In the genomic region with DNA sequence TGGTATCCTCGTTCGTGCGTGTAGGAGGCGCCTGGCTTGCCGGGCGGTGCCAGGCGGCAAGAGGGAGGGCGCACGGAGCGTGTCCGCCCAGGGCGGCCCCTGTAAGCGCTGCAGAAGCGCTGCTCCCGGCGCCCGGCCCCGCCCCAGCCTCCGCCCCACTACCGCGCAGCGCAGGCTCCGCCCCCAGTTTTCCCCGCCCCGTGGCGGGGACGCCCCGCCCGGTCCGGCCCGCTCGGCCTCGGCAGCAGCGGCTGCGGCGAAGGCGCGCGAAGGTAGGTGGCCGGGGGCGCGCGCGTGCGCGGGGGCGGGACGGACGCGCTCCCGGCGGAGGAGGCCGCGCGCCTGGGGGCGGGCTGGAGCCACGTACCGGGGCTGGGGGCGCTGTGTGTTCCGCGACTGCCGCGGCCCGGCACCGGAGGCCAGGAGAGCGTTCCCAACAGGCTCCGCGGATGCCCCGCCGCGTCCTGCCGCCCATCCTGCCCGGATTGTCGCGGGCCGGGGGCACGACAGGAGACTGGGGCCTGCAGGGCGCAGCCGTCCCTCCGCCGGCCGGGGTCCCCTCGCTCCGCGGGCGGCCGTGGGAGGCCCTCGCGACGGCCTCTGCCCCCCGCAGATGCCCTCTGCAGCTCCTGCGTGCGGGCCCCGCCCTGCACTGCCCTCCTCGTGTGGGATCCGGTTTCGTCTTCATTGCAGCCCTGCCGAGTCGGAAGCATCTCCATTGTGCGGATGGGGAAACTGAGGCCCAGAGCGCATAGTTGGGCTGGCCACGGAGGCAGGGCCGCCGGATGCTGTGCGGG, we compare ENCODE assay signal across 8 cellular contexts. TPM values are rescaled to one million over a fixed set of nuclear protein-coding genes. Genes with fewer than 3 reads are reported as not detected.
DNase-seq lines count a peak whose midpoint lies in the region; ATAC-seq and TF ChIP-seq lines count a peak whose summit lies in the region.

No MANE protein-coding gene starts in this region.

- DNase-seq in DMS79 treated with DMSO at 0.1 percent for 48 hours (lab: John Stamatoyannopoulos, UW) (peak; percentile 99), GM23338 (ENCODE audit: low spot score) (peak; percentile 98), LoVo (ENCODE audit: low spot score) (peak; percentile 94), RPMI8226 (peak; percentile 97), fibroblast of peridontal ligament (ENCODE audit: extremely low read depth) (peak; percentile 88)
- peak; percentile 87 for DNase-seq in activated T-helper 2 cell treated with anti-CD3 and anti-CD28 coated beads, Interferon-gamma antibody, Interleukin-2, Interleukin-4, amounts not matched to agents 10 μg/mL and 5 μg/mL and 100 μg/mL, durations not matched to agents 14 hours and 24 hours and 36 hours (ENCODE audit: low spot score)
- DNase-seq in natural killer cell treated with Interleukin-12 subunit alpha and Interleukin-12 subunit beta and Interleukin-15 and Interleukin-18, amount 100 ng/mL, for 72 hours (ENCODE audit: low spot score) = peak; percentile 97
- peak; percentile 94 for DNase-seq in stimulated activated naive CD4-positive, alpha-beta T cell treated with Interleukin-2 at 50 U/mL for 16 hours (lab: John Stamatoyannopoulos, UW)

- H3F3A ChIP-seq in GM23338 (replicated peaks; ENCODE audit: low read depth) = peaks cover 37% of the 10 kb centered on the region

- no peaks in the 10 kb centered on the region for H3K9me3 Mint-ChIP-seq in GM23338
- no peaks in the 10 kb centered on the region for H3K9me3 Mint-ChIP-seq in activated T-helper 2 cell treated with anti-CD3 and anti-CD28 coated beads, Interferon-gamma antibody, Interleukin-2, Interleukin-4, amounts not matched to agents 10 μg/mL and 5 μg/mL and 100 μg/mL, durations not matched to agents 14 hours and 24 hours and 36 hours
- no peaks in the 10 kb centered on the region for H3K9me3 Mint-ChIP-seq in natural killer cell treated with Interleukin-12 subunit alpha and Interleukin-12 subunit beta and Interleukin-15 and Interleukin-18, amount 100 ng/mL, for 72 hours

- H3K4me3 Mint-ChIP-seq in GM23338 = peak overlapping the region; percentile 81
- peak overlapping the region; percentile 90 for H3K4me3 Mint-ChIP-seq in activated T-helper 2 cell treated with anti-CD3 and anti-CD28 coated beads, Interferon-gamma antibody, Interleukin-2, Interleukin-4, amounts not matched to agents 10 μg/mL and 5 μg/mL and 100 μg/mL, durations not matched to agents 14 hours and 24 hours and 36 hours (ENCODE audit: low read depth)
- peak overlapping the region; percentile 93 for H3K4me3 Mint-ChIP-seq in natural killer cell treated with Interleukin-12 subunit alpha and Interleukin-12 subunit beta and Interleukin-15 and Interleukin-18, amount 100 ng/mL, for 72 hours

- H3K4me1 ChIP-seq in GM23338 (ENCODE audit: insufficient read depth) = peaks cover 12% of the 10 kb centered on the region

- peak in 1 of 2 experiments; percentile 48; a peak in 2 of 4 replicates for TF ChIP-seq CTCF in GM23338 (conservative IDR thresholded peaks at IDR 0.05; ENCODE audit: low read depth in 2 of 2)

- peak; percentile 89 for ATAC-seq in GM23338
- peak; percentile 99 for ATAC-seq in natural killer cell treated with Interleukin-12 subunit alpha and Interleukin-12 subunit beta and Interleukin-15 and Interleukin-18, amount 100 ng/mL, for 72 hours

- H3K36me3 Mint-ChIP-seq in GM23338 (ENCODE audit: low read depth) = no peaks in the 10 kb centered on the region; the same call in 2 of the 3 replicates
- H3K36me3 Mint-ChIP-seq in activated T-helper 2 cell treated with anti-CD3 and anti-CD28 coated beads, Interferon-gamma antibody, Interleukin-2, Interleukin-4, amounts not matched to agents 10 μg/mL and 5 μg/mL and 100 μg/mL, durations not matched to agents 14 hours and 24 hours and 36 hours (ENCODE audit: low read depth) = no peaks in the 10 kb centered on the region
- no peaks in the 10 kb centered on the region for H3K36me3 Mint-ChIP-seq in natural killer cell treated with Interleukin-12 subunit alpha and Interleukin-12 subunit beta and Interleukin-15 and Interleukin-18, amount 100 ng/mL, for 72 hours

- peaks cover 13% of the 10 kb centered on the region for H3K27me3 ChIP-seq in GM23338 (ENCODE audit: insufficient read depth)

- H3K4me1 Mint-ChIP-seq in GM23338 = peaks cover 20% of the 10 kb centered on the region
- H3K4me1 Mint-ChIP-seq in activated T-helper 2 cell treated with anti-CD3 and anti-CD28 coated beads, Interferon-gamma antibody, Interleukin-2, Interleukin-4, amounts not matched to agents 10 μg/mL and 5 μg/mL and 100 μg/mL, durations not matched to agents 14 hours and 24 hours and 36 hours (ENCODE audit: low read depth) = peaks cover 19% of the 10 kb centered on the region
- H3K4me1 Mint-ChIP-seq in natural killer cell treated with Interleukin-12 subunit alpha and Interleukin-12 subunit beta and Interleukin-15 and Interleukin-18, amount 100 ng/mL, for 72 hours (ENCODE audit: low read depth in 2 of 2) = peaks cover 24 to 30% of the 10 kb centered on the region in 2 donors

- H3K27ac ChIP-seq in GM23338 (ENCODE audit: low read depth) = peak overlapping the region; percentile 78; the same call in 1 of the 2 replicates

- intact Hi-C loops in activated T-helper 2 cell treated with anti-CD3 and anti-CD28 coated beads, Interferon-gamma antibody, Interleukin-2, Interleukin-4, amounts not matched to agents 10 μg/mL and 5 μg/mL and 100 μg/mL, durations not matched to agents 14 hours and 24 hours and 36 hours (cut with micrococcal nuclease) = loop anchor here (1.0 kb wide), 1 partner anchor 9 kb away; no protein-coding TSS in a partner anchor

- H3K4me3 ChIP-seq in GM23338 = peak overlapping the region; percentile 89

- H3K27me3 Mint-ChIP-seq in GM23338 (ENCODE audit: insufficient read depth, low read depth, poor library complexity) = peaks cover 37% of the 10 kb centered on the region
- peaks cover 9% of the 10 kb centered on the region for H3K27me3 Mint-ChIP-seq in activated T-helper 2 cell treated with anti-CD3 and anti-CD28 coated beads, Interferon-gamma antibody, Interleukin-2, Interleukin-4, amounts not matched to agents 10 μg/mL and 5 μg/mL and 100 μg/mL, durations not matched to agents 14 hours and 24 hours and 36 hours (ENCODE audit: low read depth)
- no peaks in the 10 kb centered on the region for H3K27me3 Mint-ChIP-seq in natural killer cell treated with Interleukin-12 subunit alpha and Interleukin-12 subunit beta and Interleukin-15 and Interleukin-18, amount 100 ng/mL, for 72 hours

- no peaks in the 10 kb centered on the region for H3K79me2 ChIP-seq in GM23338 (replicated peaks; ENCODE audit: insufficient read depth)

- peak overlapping the region; percentile 82; the same call in 1 of the 2 replicates for H3K27ac Mint-ChIP-seq in GM23338
- H3K27ac Mint-ChIP-seq in activated T-helper 2 cell treated with anti-CD3 and anti-CD28 coated beads, Interferon-gamma antibody, Interleukin-2, Interleukin-4, amounts not matched to agents 10 μg/mL and 5 μg/mL and 100 μg/mL, durations not matched to agents 14 hours and 24 hours and 36 hours = peak overlapping the region; percentile 68
- peak overlapping the region; percentile 58 to 72 for H3K27ac Mint-ChIP-seq in natural killer cell treated with Interleukin-12 subunit alpha and Interleukin-12 subunit beta and Interleukin-15 and Interleukin-18, amount 100 ng/mL, for 72 hours

- peak overlapping the region; percentile 99 for H2AFZ ChIP-seq in GM23338

- no peaks in the 10 kb centered on the region for H3K36me3 ChIP-seq in GM23338 (ENCODE audit: insufficient read depth)

- H3K4me2 ChIP-seq in GM23338 = peak overlapping the region; percentile 98

- H3K9me2 ChIP-seq in GM23338 (ENCODE audit: insufficient read depth) = no peaks in the 10 kb centered on the region

- H4K20me1 ChIP-seq in GM23338 (replicated peaks; ENCODE audit: insufficient read depth) = no peaks in the 10 kb centered on the region

TF ChIP-seq in GM23338, 12 proteins besides CTCF, POLR2A, EP300 and RAD21 (continues in another document):
- no peak for TF ChIP-seq EZH2 (IDR thresholded peaks at IDR 0.05; ENCODE audit: low read depth, unreplicated experiment)
- peak; percentile 70 for TF ChIP-seq POLR2AphosphoS5 (IDR thresholded peaks at IDR 0.05; ENCODE audit: low read depth)
- no peak for TF ChIP-seq STAT1 (IDR thresholded peaks at IDR 0.05; ENCODE audit: unreplicated experiment)
- TF ChIP-seq CREB1 (CRISPR knock-in tag; IDR thresholded peaks at IDR 0.05; ENCODE audit: low read depth) = 0 out of 2 replicates have a peak, but pooled peaks have one; percentile 0

RNA-seq across cellular contexts. Expression of a gene that starts 7.7 kb away (rescaled TPM):
- total RNA-seq in GM23338 (2014; rRNA removed; shearing (Covaris generic)) = 74.6 and 106 TPM in 2 replicates
- polyA plus RNA-seq in GM23338 (2016; fragmentation: Nextera tagmentation; extraction: Ambion mirVana) = 13.0 and 15.1 TPM in 2 replicates
- total RNA-seq in activated T-helper 2 cell treated with anti-CD3 and anti-CD28 coated beads, Interferon-gamma antibody, Interleukin-2, Interleukin-4, amounts not matched to agents 10 μg/mL and 5 μg/mL and 100 μg/mL, durations not matched to agents 14 hours and 24 hours and 36 hours = 25.7 and 28.6 TPM in 2 replicates
- 10 to 100 TPM; 21.0 to 29.3 TPM for total RNA-seq in natural killer cell treated with Interleukin-12 subunit alpha and Interleukin-12 subunit beta and Interleukin-15 and Interleukin-18, amount 100 ng/mL, for 72 hours

RNA-seq across cellular contexts. Expression of a gene that starts 18.3 kb away (rescaled TPM):
- under 0.01 TPM in 1 of 2 replicates, not detected in the other for total RNA-seq in GM23338 (2014; rRNA removed; shearing (Covaris generic))
- polyA plus RNA-seq in GM23338 (2016; fragmentation: Nextera tagmentation; extraction: Ambion mirVana) = not detected in 2 replicates
- 2,033 and 2,369 TPM in 2 replicates for total RNA-seq in activated T-helper 2 cell treated with anti-CD3 and anti-CD28 coated beads, Interferon-gamma antibody, Interleukin-2, Interleukin-4, amounts not matched to agents 10 μg/mL and 5 μg/mL and 100 μg/mL, durations not matched to agents 14 hours and 24 hours and 36 hours
- 1,000 to 10,000 TPM; 1,591 to 3,879 TPM for total RNA-seq in natural killer cell treated with Interleukin-12 subunit alpha and Interleukin-12 subunit beta and Interleukin-15 and Interleukin-18, amount 100 ng/mL, for 72 hours

Comparison
In these comparisons a context has a peak if more than half of its experiments do, and no peak if none do; other contexts are left out.
1. Peak in every context shown above with its lines: DNase-seq, ATAC-seq, H3K4me3 ChIP-seq and H3K27ac ChIP-seq.
2. RNA of a gene that starts 18.3 kb away (total RNA-seq): 1,591 to 3,879 TPM in natural killer cell treated with Interleukin-12 subunit alpha and Interleukin-12 subunit beta and Interleukin-15 and Interleukin-18, amount 100 ng/mL, for 72 hours and 2,033 to 2,369 TPM in activated T-helper 2 cell treated with anti-CD3 and anti-CD28 coated beads, Interferon-gamma antibody, Interleukin-2, Interleukin-4, amounts not matched to agents 10 μg/mL and 5 μg/mL and 100 μg/mL, durations not matched to agents 14 hours and 24 hours and 36 hours; under 0.01 TPM in GM23338; every median in the first group is over 1,000 times any median in the second.